ENCODE assay signal across 26 cellular contexts in genomic region chr1:165877411-165877810, GRCh38.
"Had no signal": no experiment of that assay in that cellular context is flagged by ENCODE, and none has a peak within 500 bp of the region (broad histone marks: within the 10 kb centered on the region; RNA-seq: fewer than 3 reads in every experiment).

No MANE protein-coding gene starts in this region.

- DNase-seq: activated effector memory CD4-positive, alpha-beta T cell treated with anti-CD3 and anti-CD28 coated beads, Interleukin-2, amount 50 U/mL, for 16 hours; activated naive CD4-positive, alpha-beta T cell treated with anti-CD3 and anti-CD28 coated beads, Interleukin-2, amount 50 U/mL, for 16 hours; aorta; effector memory CD4-positive, alpha-beta T cell; glutamatergic neuron; immature natural killer cell; lower lobe of right lung; naive thymus-derived CD4-positive, alpha-beta T cell; retina; sigmoid colon; stimulated activated CD4-positive, alpha-beta T cell treated with anti-CD3 and anti-CD28 coated beads, Interleukin-15, amount 100 ng/mL, for 24 hours; stimulated activated naive CD4-positive, alpha-beta T cell had no signal

- H3K27ac Mint-ChIP-seq: activated CD4-positive, alpha-beta memory T cell treated with anti-CD3 and anti-CD28 coated beads for 36 hours; activated CD4-positive, alpha-beta T cell treated with anti-CD3 and anti-CD28 coated beads for 36 hours; activated T-cell treated with anti-CD3 and anti-CD28 coated beads, Interleukin-2, amount 50 U/mL, for 72 hours; brain; immature natural killer cell; naive thymus-derived CD4-positive, alpha-beta T cell; type B pancreatic cell; WTC11 had no signal

- H3K27ac ChIP-seq: esophagus muscularis mucosa, hepatocyte, lower lobe of right lung, sigmoid colon, thoracic aorta, vagina had no signal

- H3K4me3 Mint-ChIP-seq: activated CD4-positive, alpha-beta memory T cell treated with anti-CD3 and anti-CD28 coated beads for 36 hours; activated CD4-positive, alpha-beta T cell treated with anti-CD3 and anti-CD28 coated beads for 36 hours; brain; naive thymus-derived CD4-positive, alpha-beta T cell; type B pancreatic cell; WTC11 had no signal

- H3K27me3 Mint-ChIP-seq: activated CD4-positive, alpha-beta memory T cell treated with anti-CD3 and anti-CD28 coated beads for 36 hours; activated CD4-positive, alpha-beta T cell treated with anti-CD3 and anti-CD28 coated beads for 36 hours; progenitor cell of endocrine pancreas; type B pancreatic cell had no signal

- ATAC-seq: left lobe of liver, lower lobe of right lung, WTC11 had no signal

- H3K9me3 ChIP-seq: esophagus muscularis mucosa, lower lobe of right lung, thoracic aorta, vagina had no signal

- H3K4me3 ChIP-seq: esophagus muscularis mucosa, hepatocyte, lower lobe of right lung, sigmoid colon, smooth muscle cell, thoracic aorta, vagina had no signal

- H3K4me1 ChIP-seq: esophagus muscularis mucosa, sigmoid colon, vagina had no signal

- H3K9me3 Mint-ChIP-seq: activated CD4-positive, alpha-beta memory T cell treated with anti-CD3 and anti-CD28 coated beads for 36 hours; activated T-cell treated with anti-CD3 and anti-CD28 coated beads, Interleukin-2, amount 50 U/mL, for 72 hours; immature natural killer cell had no signal

- H3K27me3 ChIP-seq: esophagus muscularis mucosa, hepatocyte, sigmoid colon, vagina had no signal

- FAIRE-seq: frontal cortex had no signal

- H3K36me3 ChIP-seq: esophagus muscularis mucosa, lower lobe of right lung, sigmoid colon, thoracic aorta, vagina had no signal
